Comparison of ENCODE assay signal across 8 cellular contexts in the genomic region with DNA sequence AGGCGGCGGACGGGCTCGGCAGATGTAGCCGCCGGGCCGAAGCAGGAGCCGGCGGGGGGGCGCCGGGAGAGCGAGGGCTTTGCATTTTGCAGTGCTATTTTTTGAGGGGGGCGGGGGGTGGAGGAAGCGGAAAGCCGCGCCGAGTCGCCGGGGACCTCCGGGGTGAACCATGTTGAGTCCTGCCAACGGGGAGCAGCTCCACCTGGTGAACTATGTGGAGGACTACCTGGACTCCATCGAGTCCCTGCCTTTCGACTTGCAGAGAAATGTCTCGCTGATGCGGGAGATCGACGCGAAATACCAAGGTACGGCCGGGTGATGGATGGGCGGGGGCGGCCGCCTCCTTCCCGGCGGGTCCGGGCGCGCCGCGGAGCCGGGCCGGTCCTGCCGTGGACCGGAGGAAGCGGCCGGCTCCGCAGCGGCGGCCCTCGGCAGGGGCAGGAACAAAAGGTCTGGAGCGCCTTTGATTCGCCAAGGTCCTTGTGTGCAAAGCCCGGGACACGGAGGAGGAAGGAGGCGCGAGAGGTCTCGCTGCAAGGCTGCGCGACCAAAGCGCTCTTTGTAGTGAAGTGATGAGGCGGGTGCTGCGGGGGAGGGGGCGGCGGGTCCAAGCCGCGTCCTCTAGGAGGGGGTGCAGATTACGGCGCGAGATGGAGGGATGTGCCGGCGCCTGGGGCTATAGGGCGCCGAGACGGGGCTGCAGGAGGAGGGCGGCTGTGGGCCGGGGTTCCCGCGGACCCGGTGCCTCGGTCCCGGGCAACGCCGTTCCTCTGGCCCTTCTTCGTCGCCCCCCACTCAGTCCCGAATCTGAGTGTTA. TPM values are rescaled to one million over a fixed set of nuclear protein-coding genes. Genes with fewer than 3 reads are reported as not detected.
DNase-seq lines count a peak whose midpoint lies in the region; ATAC-seq and TF ChIP-seq lines count a peak whose summit lies in the region.

No MANE protein-coding gene starts in this region.

- H3K27ac ChIP-seq in left lung, result peak overlapping the region; percentile 98 to 100

- no peaks in the 10 kb centered on the region for H3K9me3 ChIP-seq in left lung

- intact Hi-C loops in left lung (cut with DNase I), result no loop called here

- H3K4me3 ChIP-seq in LNCaP clone FGC (ENCODE audit: low read depth, low read length) (peak overlapping the region; percentile 90), left lung (peak overlapping the region; percentile 92)

- no peaks in the 10 kb centered on the region for H3K27me3 ChIP-seq in left lung

- peaks cover 0 to 2% of the 10 kb centered on the region in 2 donors for H3K36me3 ChIP-seq in left lung

- peak; percentile 80 for DNase-seq in COLO668 (lab: John Stamatoyannopoulos, UW; ENCODE audit: unreplicated experiment)
- no peak for DNase-seq in LNCaP clone FGC (ENCODE audit: low read depth)
- DNase-seq in activated CD4-positive, alpha-beta T cell treated with anti-CD3 and anti-CD28 coated beads for 1 hour, result peak; percentile 65
- peak; percentile 44 for DNase-seq in cerebellum (ENCODE audit: low spot score)
- DNase-seq in left lung, result peak; percentile 65 to 89
- DNase-seq in stimulated activated CD4-positive, alpha-beta T cell treated with anti-CD3 and anti-CD28 coated beads, Interleukin-2, amount 100 ng/mL, for 48 hours, result peak; percentile 44
- DNase-seq in DMS153 treated with DMSO at 0.1 percent for 48 hours (lab: John Stamatoyannopoulos, UW; ENCODE audit: unreplicated experiment), result no peak

- no peak for ATAC-seq in left lung
- no peak for ATAC-seq in HG02610 (IDR thresholded peaks at IDR 0.05; ENCODE audit: unreplicated experiment)

- H3K4me1 ChIP-seq in left lung, result peaks cover 22 to 30% of the 10 kb centered on the region in 2 donors

- TF ChIP-seq CTCF in LNCaP clone FGC (IDR thresholded peaks at IDR 0.05; ENCODE audit: control insufficient read depth, extremely low read depth, insufficient read depth) (0 out of 2 replicates have a peak, but pooled peaks have one; percentile 20), left lung (IDR thresholded peaks at IDR 0.05) (no peak)

RNA-seq across cellular contexts. Expression of gene ING1, which starts 0.7 kb away (rescaled TPM):
- 14.1 TPM for total RNA-seq in cerebellum
- total RNA-seq in left lung, result 10 to 100 TPM in 1 of 2 donors, 1 to 10 TPM in 1; 9.3 to 10.9 TPM

RNA-seq across cellular contexts. Expression of gene CARS2, which starts 8.3 kb away (rescaled TPM):
- total RNA-seq in cerebellum (49.3 TPM), left lung (10 to 100 TPM; 61.9 to 79.8 TPM)

Comparison
In these comparisons a context has a peak if more than half of its experiments do, and no peak if none do; other contexts are left out.
1. DNase-seq: peak in COLO668 (single experiment), activated CD4-positive, alpha-beta T cell treated with anti-CD3 and anti-CD28 coated beads for 1 hour (single experiment), cerebellum (single experiment), left lung (2 of 2) and stimulated activated CD4-positive, alpha-beta T cell treated with anti-CD3 and anti-CD28 coated beads, Interleukin-2, amount 100 ng/mL, for 48 hours (2 of 2); none in LNCaP clone FGC (single experiment) and DMS153 treated with DMSO at 0.1 percent for 48 hours (single experiment).